17 cellular contexts compared by ENCODE assay signal in the genomic region with DNA sequence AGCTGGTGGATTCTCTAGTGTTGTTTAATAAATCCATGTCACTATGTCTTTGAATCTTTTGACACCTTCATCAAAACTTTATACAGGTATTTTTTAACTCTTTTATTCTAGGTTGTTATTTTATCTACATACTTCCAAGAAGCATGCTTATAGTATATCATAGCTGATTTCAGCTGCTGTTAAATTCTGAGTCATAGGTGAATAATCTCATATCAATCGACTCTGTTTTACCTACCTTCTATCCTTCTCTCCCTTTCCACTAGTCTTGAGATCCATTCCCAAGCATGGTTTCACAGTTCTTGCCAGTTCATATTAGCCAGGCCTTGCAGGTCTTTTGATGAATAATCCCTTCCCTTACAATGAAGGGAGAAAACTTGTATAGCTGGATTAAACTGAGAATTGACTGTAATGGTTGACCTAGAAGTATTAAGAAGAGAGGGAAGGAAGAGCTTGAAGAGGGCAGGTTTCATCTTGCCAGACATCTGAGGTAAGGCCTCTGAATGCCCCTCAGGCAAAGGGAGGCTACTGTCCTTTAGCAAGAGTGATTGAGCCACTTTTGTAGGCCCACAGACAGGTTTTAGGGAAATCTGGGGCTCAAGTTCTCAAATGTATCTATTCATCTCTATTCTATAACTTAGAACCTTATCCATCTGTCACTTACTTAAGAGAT.
DNase-seq lines count a peak whose midpoint lies in the region; ATAC-seq and TF ChIP-seq lines count a peak whose summit lies in the region.
"Had no signal": no experiment of that assay in that cellular context is flagged by ENCODE, and none has a peak within 500 bp of the region (broad histone marks: within the 10 kb centered on the region; RNA-seq: fewer than 3 reads in every experiment).

No MANE protein-coding gene starts in this region.

- H3K27me3 ChIP-seq in mammary epithelial cell (ENCODE audit: insufficient read depth, low read length) (no peaks in the 10 kb centered on the region), foreskin keratinocyte (no peaks in the 10 kb centered on the region)

- H3K4me1 ChIP-seq in mammary epithelial cell (ENCODE audit: insufficient read depth, low read length) (peaks cover 33% of the 10 kb centered on the region), foreskin keratinocyte (peaks cover 22% of the 10 kb centered on the region)

- peak overlapping the region; percentile 87 for H2AFZ ChIP-seq in mammary epithelial cell (ENCODE audit: low read depth, low read length)

- peak overlapping the region; percentile 93 for H3K27ac ChIP-seq in mammary epithelial cell (ENCODE audit: insufficient read depth, low read depth, low read length)
- H3K27ac ChIP-seq in foreskin keratinocyte = peak overlapping the region; percentile 71
- H3K27ac ChIP-seq: HL-60 had no signal

- dilution Hi-C loops in mammary epithelial cell (cut with HindIII; ENCODE audit: low sequenced_read_pairs) = no loop called here

- no peak for TF ChIP-seq CTCF in Calu3 (IDR thresholded peaks at IDR 0.05; ENCODE audit: unreplicated experiment)
- TF ChIP-seq CTCF in mammary epithelial cell (conservative IDR thresholded peaks at IDR 0.05 in 1 of 2, IDR thresholded peaks at IDR 0.05 in 1 of 2; ENCODE audit: extremely low read depth in 1 of 2, insufficient read depth in 1 of 2, low read depth in 1 of 2, low read length in 2 of 2) = no peak
- no peak for TF ChIP-seq CTCF in foreskin keratinocyte (conservative IDR thresholded peaks at IDR 0.05)

- CTCF ChIA-PET in Calu3 (lab: Charles Lee) = no interaction called here
- CTCF ChIA-PET in mammary epithelial cell (lab: Charles Lee; ENCODE audit: low non-redundant PET) = no interaction called here
- CTCF ChIA-PET in activated CD4-positive, alpha-beta T cell treated with anti-CD3 and anti-CD28 coated beads, Interleukin-2, amount 10 ng/mL, durations not matched to agents 7 days and 5 days (lab: Charles Lee) = no interaction called here

- no peaks in the 10 kb centered on the region for H4K20me1 ChIP-seq in mammary epithelial cell (ENCODE audit: insufficient read depth, low read length)

- no peaks in the 10 kb centered on the region for H3K9me3 Mint-ChIP-seq in Calu3 (ENCODE audit: low read depth, unreplicated experiment)
- H3K9me3 Mint-ChIP-seq in activated CD4-positive, alpha-beta T cell treated with anti-CD3 and anti-CD28 coated beads, Interleukin-2, amount 10 ng/mL, durations not matched to agents 7 days and 5 days = no peaks in the 10 kb centered on the region
- H3K9me3 Mint-ChIP-seq: H9 had no signal

- no peak overlapping the region for H3K4me3 ChIP-seq in mammary epithelial cell (replicated peaks in 1 of 3; ENCODE audit: insufficient read depth in 1 of 3, low read depth in 2 of 3, low read length in 3 of 3)

- H3K36me3 ChIP-seq in mammary epithelial cell (ENCODE audit: insufficient read depth, low read length) = no peaks in the 10 kb centered on the region

- no peaks in the 10 kb centered on the region for H3K27me3 Mint-ChIP-seq in Calu3 (ENCODE audit: unreplicated experiment)
- H3K27me3 Mint-ChIP-seq in activated CD4-positive, alpha-beta T cell treated with anti-CD3 and anti-CD28 coated beads, Interleukin-2, amount 10 ng/mL, durations not matched to agents 7 days and 5 days = no peaks in the 10 kb centered on the region
- H3K27me3 Mint-ChIP-seq: CD4-positive, CD25-positive, alpha-beta regulatory T cell had no signal

- WGBS in mammary epithelial cell (ENCODE audit: low coverage, missing lambda C conversion rate) = 0% methylated on average over 1 of the region's 1 CpG

- no peaks in the 10 kb centered on the region for H3K36me3 Mint-ChIP-seq in Calu3 (ENCODE audit: insufficient read depth, unreplicated experiment)
- H3K36me3 Mint-ChIP-seq in activated CD4-positive, alpha-beta T cell treated with anti-CD3 and anti-CD28 coated beads, Interleukin-2, amount 10 ng/mL, durations not matched to agents 7 days and 5 days (ENCODE audit: low read depth) = no peaks in the 10 kb centered on the region
- H3K36me3 Mint-ChIP-seq: CD4-positive, CD25-positive, alpha-beta regulatory T cell had no signal

- H3K79me2 ChIP-seq in mammary epithelial cell (ENCODE audit: insufficient read depth, low read length) = no peaks in the 10 kb centered on the region

- H3K27ac Mint-ChIP-seq in Calu3 (ENCODE audit: unreplicated experiment) = peak overlapping the region; percentile 44
- no peak overlapping the region for H3K27ac Mint-ChIP-seq in activated CD4-positive, alpha-beta T cell treated with anti-CD3 and anti-CD28 coated beads, Interleukin-2, amount 10 ng/mL, durations not matched to agents 7 days and 5 days
- H3K27ac Mint-ChIP-seq: CD4-positive, CD25-positive, alpha-beta regulatory T cell; HFFc6 had no signal

- H3K9ac ChIP-seq in mammary epithelial cell (ENCODE audit: insufficient read depth, low read length) = peak overlapping the region; percentile 22

- H3K4me2 ChIP-seq in mammary epithelial cell (ENCODE audit: insufficient read depth, low read depth, low read length) = peak overlapping the region; percentile 68

- H3K9me3 ChIP-seq in mammary epithelial cell (replicated peaks; ENCODE audit: insufficient read depth, low read length) = no peaks in the 10 kb centered on the region

- no TSS peak for BruUV-seq in Calu3 (replicated peaks; lab: Mats Ljungman, UMichigan)
- no TSS peak for BruUV-seq in mammary epithelial cell (replicated peaks; lab: Mats Ljungman, UMichigan)

- in situ Hi-C loops in mammary epithelial cell (cut with MboI; ENCODE audit: low sequenced_read_pairs in 2 of 2) = no loop called here

- intact Hi-C loops in Calu3 (cut with micrococcal nuclease; ENCODE audit: unreplicated experiment) = no loop called here
- intact Hi-C loops in mammary epithelial cell (cut with micrococcal nuclease) = loop anchor here (1.0 kb wide), 1 partner anchor 10 kb away; no protein-coding TSS in a partner anchor

- no peak for DNase-seq in Calu3
- DNase-seq in NCI-H524 treated with DMSO at 0.1 percent for 48 hours (lab: John Stamatoyannopoulos, UW) = peak; percentile 58
- DNase-seq in mammary epithelial cell = peak; percentile 75
- peak; percentile 81 to 95 for DNase-seq in foreskin keratinocyte
- DNase-seq in activated naive CD4-positive, alpha-beta T cell treated with anti-CD3 and anti-CD28 coated beads, Interleukin-2, amount 50 U/mL, for 16 hours = no peak
- no peak for DNase-seq in stimulated activated CD4-positive, alpha-beta T cell treated with anti-CD3 and anti-CD28 coated beads, Interleukin-12 subunit alpha, Interleukin-12 subunit beta, amount 100 ng/mL, for 4 hours
- DNase-seq in activated CD4-positive, alpha-beta T cell treated with anti-CD3 and anti-CD28 coated beads, Interleukin-2, amount 10 ng/mL, durations not matched to agents 7 days and 5 days = no peak
- DNase-seq: CD4-positive, CD25-positive, alpha-beta regulatory T cell; DMS79; H9; HFFc6; KBM-7; NCI-H1105; NCI-H1694; NCI-H2081 had no signal

- H3K4me1 Mint-ChIP-seq in Calu3 (ENCODE audit: low read depth, unreplicated experiment) = peaks cover 12% of the 10 kb centered on the region
- H3K4me1 Mint-ChIP-seq in activated CD4-positive, alpha-beta T cell treated with anti-CD3 and anti-CD28 coated beads, Interleukin-2, amount 10 ng/mL, durations not matched to agents 7 days and 5 days = no peaks in the 10 kb centered on the region
- H3K4me1 Mint-ChIP-seq: CD4-positive, CD25-positive, alpha-beta regulatory T cell; H9 had no signal

- POLR2A ChIA-PET in activated CD4-positive, alpha-beta T cell treated with anti-CD3 and anti-CD28 coated beads, Interleukin-2, amount 10 ng/mL, durations not matched to agents 7 days and 5 days (lab: Charles Lee) = no interaction called here

- H3K4me3 Mint-ChIP-seq in Calu3 (ENCODE audit: low read depth, unreplicated experiment) = no peak overlapping the region
- no peak overlapping the region for H3K4me3 Mint-ChIP-seq in activated CD4-positive, alpha-beta T cell treated with anti-CD3 and anti-CD28 coated beads, Interleukin-2, amount 10 ng/mL, durations not matched to agents 7 days and 5 days
- H3K4me3 Mint-ChIP-seq: CD4-positive, CD25-positive, alpha-beta regulatory T cell; H9; HFFc6 had no signal

- ATAC-seq in foreskin keratinocyte = peak; percentile 85
- no peak for ATAC-seq in HG03378 (IDR thresholded peaks at IDR 0.05; ENCODE audit: unreplicated experiment)

Comparison
In these comparisons a context has a peak if more than half of its experiments do, and no peak if none do; other contexts are left out.
1. DNase-seq: peak in NCI-H524 treated with DMSO at 0.1 percent for 48 hours (single experiment), mammary epithelial cell (single experiment) and foreskin keratinocyte (2 of 2); none in Calu3 (single experiment), activated naive CD4-positive, alpha-beta T cell treated with anti-CD3 and anti-CD28 coated beads, Interleukin-2, amount 50 U/mL, for 16 hours (single experiment), stimulated activated CD4-positive, alpha-beta T cell treated with anti-CD3 and anti-CD28 coated beads, Interleukin-12 subunit alpha, Interleukin-12 subunit beta, amount 100 ng/mL, for 4 hours (single experiment) and activated CD4-positive, alpha-beta T cell treated with anti-CD3 and anti-CD28 coated beads, Interleukin-2, amount 10 ng/mL, durations not matched to agents 7 days and 5 days (single experiment).